In the genomic region with DNA sequence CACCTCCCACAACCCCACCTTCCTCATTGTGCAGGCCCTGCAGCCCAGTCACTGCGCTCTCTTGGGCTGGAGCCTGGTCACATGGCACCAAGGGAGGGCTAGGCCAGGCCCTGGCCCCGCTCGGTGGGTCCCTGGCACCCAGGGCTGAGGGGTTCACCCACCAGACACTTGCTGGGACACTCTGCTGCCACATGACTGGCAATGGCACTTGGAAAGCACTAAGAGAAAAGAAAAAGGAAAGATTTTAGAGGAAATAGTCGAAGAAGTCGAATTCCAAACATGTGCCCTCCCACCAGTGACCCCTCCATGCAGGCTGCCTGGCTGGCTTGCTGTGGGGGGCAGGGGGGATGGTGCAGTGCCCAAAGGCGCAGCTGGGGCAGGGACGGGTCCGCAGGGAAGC, we compare ENCODE assay signal across 35 cellular contexts. TPM values are rescaled to one million over a fixed set of nuclear protein-coding genes. Genes with fewer than 3 reads are reported as not detected.
"Had no signal": no experiment of that assay in that cellular context is flagged by ENCODE, and none has a peak within 500 bp of the region (broad histone marks: within the 10 kb centered on the region; RNA-seq: fewer than 3 reads in every experiment).

No MANE protein-coding gene starts in this region.

- H3K27me3 ChIP-seq: body of pancreas had no signal

- FAIRE-seq: colon had no signal

- H3K4me3 Mint-ChIP-seq: activated B cell treated with CpG ODN at 0.5 μM for 24 hours; activated CD8-positive, alpha-beta T cell treated with anti-CD3 and anti-CD28 coated beads for 36 hours; activated naive CD4-positive, alpha-beta T cell treated with anti-CD3 and anti-CD28 coated beads for 36 hours; activated naive CD4-positive, alpha-beta T cell treated with anti-CD3 and anti-CD28 coated beads, Interleukin-2, amount 50 U/mL, for 24 hours; activated naive CD8-positive, alpha-beta T cell treated with anti-CD3 and anti-CD28 coated beads for 36 hours; activated naive CD8-positive, alpha-beta T cell treated with anti-CD3 and anti-CD28 coated beads, Interleukin-2, amount 50 U/mL, for 24 hours; activated T-cell treated with anti-CD3 and anti-CD28 coated beads, Interleukin-2, amount 50 U/mL, for 4 hours; activated T-helper 17 cell treated with anti-CD3 and anti-CD28 coated beads, Interleukin-2, amount 50 U/mL, for 72 hours; effector memory CD8-positive, alpha-beta T cell; T-helper 17 cell; T-helper 2 cell treated with Interferon-gamma antibody and Interleukin-4, amounts not matched to agents 5 μg/mL and 100 μg/mL, for 36 hours had no signal

- H3K27me3 Mint-ChIP-seq: activated CD8-positive, alpha-beta T cell treated with anti-CD3 and anti-CD28 coated beads for 36 hours; activated naive CD4-positive, alpha-beta T cell treated with anti-CD3 and anti-CD28 coated beads, Interleukin-2, amount 50 U/mL, for 24 hours; activated naive CD8-positive, alpha-beta T cell treated with anti-CD3 and anti-CD28 coated beads for 36 hours; activated naive CD8-positive, alpha-beta T cell treated with anti-CD3 and anti-CD28 coated beads, Interleukin-2, amount 50 U/mL, for 24 hours had no signal

- H3K36me3 ChIP-seq: adrenal gland, esophagus muscularis mucosa, gastrocnemius medialis, WERI-Rb-1 had no signal

- H3K9me3 ChIP-seq: adrenal gland, body of pancreas, esophagus muscularis mucosa, gastrocnemius medialis had no signal

- H3K4me1 Mint-ChIP-seq: activated B cell treated with CpG ODN at 0.5 μM for 24 hours; activated naive CD4-positive, alpha-beta T cell treated with anti-CD3 and anti-CD28 coated beads, Interleukin-2, amount 50 U/mL, for 24 hours; activated naive CD8-positive, alpha-beta T cell treated with anti-CD3 and anti-CD28 coated beads for 36 hours; activated naive CD8-positive, alpha-beta T cell treated with anti-CD3 and anti-CD28 coated beads, Interleukin-2, amount 50 U/mL, for 24 hours; activated T-helper 17 cell treated with anti-CD3 and anti-CD28 coated beads, Interleukin-2, amount 50 U/mL, for 72 hours; T-helper 17 cell had no signal

- H3K36me3 Mint-ChIP-seq: activated naive CD4-positive, alpha-beta T cell treated with anti-CD3 and anti-CD28 coated beads, Interleukin-2, amount 50 U/mL, for 24 hours; activated naive CD8-positive, alpha-beta T cell treated with anti-CD3 and anti-CD28 coated beads for 36 hours had no signal

- H3K4me1 ChIP-seq: adrenal gland, esophagus muscularis mucosa, foreskin keratinocyte, gastrocnemius medialis had no signal

- ATAC-seq: activated CD4-positive, CD25-positive, alpha-beta regulatory T cell treated with anti-CD3 and anti-CD28 coated beads, Interleukin-2, amount 50 U/mL, for 24 hours; activated CD8-positive, alpha-beta T cell treated with anti-CD3 and anti-CD28 coated beads for 36 hours; activated naive CD8-positive, alpha-beta T cell treated with anti-CD3 and anti-CD28 coated beads, Interleukin-2, amount 50 U/mL, for 24 hours; activated T-cell treated with anti-CD3 and anti-CD28 coated beads, Interleukin-2, amount 50 U/mL, for 4 hours; activated T-helper 17 cell treated with anti-CD3 and anti-CD28 coated beads, Interleukin-2, amount 50 U/mL, for 72 hours; body of pancreas; effector memory CD8-positive, alpha-beta T cell; foreskin keratinocyte; gastrocnemius medialis; T-helper 17 cell had no signal

- H3K27ac ChIP-seq: adrenal gland, body of pancreas, esophagus muscularis mucosa, foreskin keratinocyte, gastrocnemius medialis, WERI-Rb-1 had no signal

- DNase-seq: activated B cell treated with CpG ODN at 0.5 μM for 24 hours; activated CD4-positive, alpha-beta T cell treated with anti-CD3 and anti-CD28 coated beads for 48 hours; activated CD4-positive, alpha-beta T cell treated with anti-CD3 and anti-CD28 coated beads, Interleukin-2, amount 50 U/mL, for 1 hour; activated CD4-positive, alpha-beta T cell treated with anti-CD3 and anti-CD28 coated beads, Interleukin-2, amount 50 U/mL, for 48 hours; activated CD8-positive, alpha-beta memory T cell treated with anti-CD3 and anti-CD28 coated beads for 24 hours; activated CD8-positive, alpha-beta T cell treated with anti-CD3 and anti-CD28 coated beads for 36 hours; activated effector memory CD4-positive, alpha-beta T cell treated with Interleukin-2 at 50 U/mL for 16 hours; activated naive CD4-positive, alpha-beta T cell treated with anti-CD3 and anti-CD28 coated beads for 36 hours; activated naive CD8-positive, alpha-beta T cell treated with anti-CD3 and anti-CD28 coated beads for 36 hours; activated naive CD8-positive, alpha-beta T cell treated with anti-CD3 and anti-CD28 coated beads, Interleukin-2, amount 50 U/mL, for 24 hours; activated T-cell treated with anti-CD3 and anti-CD28 coated beads, Interleukin-2, amount 50 U/mL, for 4 hours; adrenal gland; amygdala; aorta; body of pancreas; caudate nucleus; cortex of kidney; dermis blood vessel endothelial cell; effector CD4-positive, alpha-beta T cell; effector memory CD8-positive, alpha-beta T cell; erythroblast; foreskin keratinocyte; gastrocnemius medialis; glutamatergic neuron; T-helper 1 cell; T-helper 17 cell; T1000; WERI-Rb-1 had no signal

- H3K9me3 Mint-ChIP-seq: activated B cell treated with CpG ODN at 0.5 μM for 24 hours; activated CD8-positive, alpha-beta T cell treated with anti-CD3 and anti-CD28 coated beads for 36 hours; activated naive CD4-positive, alpha-beta T cell treated with anti-CD3 and anti-CD28 coated beads for 36 hours; activated naive CD4-positive, alpha-beta T cell treated with anti-CD3 and anti-CD28 coated beads, Interleukin-2, amount 50 U/mL, for 24 hours; activated naive CD8-positive, alpha-beta T cell treated with anti-CD3 and anti-CD28 coated beads for 36 hours; activated naive CD8-positive, alpha-beta T cell treated with anti-CD3 and anti-CD28 coated beads, Interleukin-2, amount 50 U/mL, for 24 hours; activated T-cell treated with anti-CD3 and anti-CD28 coated beads, Interleukin-2, amount 50 U/mL, for 4 hours; activated T-helper 17 cell treated with anti-CD3 and anti-CD28 coated beads, Interleukin-2, amount 50 U/mL, for 72 hours; effector memory CD8-positive, alpha-beta T cell; T-helper 2 cell treated with Interferon-gamma antibody and Interleukin-4, amounts not matched to agents 5 μg/mL and 100 μg/mL, for 36 hours had no signal

- H3K4me3 ChIP-seq: adrenal gland, body of pancreas, esophagus muscularis mucosa, gastrocnemius medialis had no signal

- H3K27ac Mint-ChIP-seq: activated B cell treated with CpG ODN at 0.5 μM for 24 hours; activated CD8-positive, alpha-beta T cell treated with anti-CD3 and anti-CD28 coated beads for 36 hours; activated naive CD4-positive, alpha-beta T cell treated with anti-CD3 and anti-CD28 coated beads for 36 hours; activated naive CD4-positive, alpha-beta T cell treated with anti-CD3 and anti-CD28 coated beads, Interleukin-2, amount 50 U/mL, for 24 hours; activated naive CD8-positive, alpha-beta T cell treated with anti-CD3 and anti-CD28 coated beads for 36 hours; activated naive CD8-positive, alpha-beta T cell treated with anti-CD3 and anti-CD28 coated beads, Interleukin-2, amount 50 U/mL, for 24 hours; activated T-helper 17 cell treated with anti-CD3 and anti-CD28 coated beads, Interleukin-2, amount 50 U/mL, for 72 hours; effector memory CD8-positive, alpha-beta T cell; T-helper 2 cell treated with Interferon-gamma antibody and Interleukin-4, amounts not matched to agents 5 μg/mL and 100 μg/mL, for 36 hours had no signal

RNA-seq across cellular contexts. Expression of a gene that starts 12.3 kb away (rescaled TPM):
- total RNA-seq: activated B cell treated with CpG ODN at 0.5 μM for 24 hours; activated CD8-positive, alpha-beta T cell treated with anti-CD3 and anti-CD28 coated beads for 36 hours; activated naive CD4-positive, alpha-beta T cell treated with anti-CD3 and anti-CD28 coated beads for 36 hours; activated naive CD8-positive, alpha-beta T cell treated with anti-CD3 and anti-CD28 coated beads for 36 hours; activated T-cell treated with anti-CD3 and anti-CD28 coated beads, Interleukin-2, amount 50 U/mL, for 4 hours; activated T-helper 17 cell treated with anti-CD3 and anti-CD28 coated beads, Interleukin-2, amount 50 U/mL, for 72 hours; adrenal gland; aorta; body of pancreas; chondrocyte; dermis blood vessel endothelial cell; esophagus muscularis mucosa; foreskin keratinocyte; gastrocnemius medialis; T-helper 17 cell had no signal
- polyA plus RNA-seq: adrenal gland, aorta, foreskin keratinocyte had no signal

RNA-seq across cellular contexts. Expression of a gene that starts 14.9 kb away (rescaled TPM):
- total RNA-seq: activated B cell treated with CpG ODN at 0.5 μM for 24 hours, adrenal gland, body of pancreas, dermis blood vessel endothelial cell, foreskin keratinocyte had no signal
- polyA plus RNA-seq: foreskin keratinocyte had no signal

RNA-seq across cellular contexts. Expression of a gene that starts 19.4 kb away (rescaled TPM):
- total RNA-seq: activated B cell treated with CpG ODN at 0.5 μM for 24 hours; activated naive CD4-positive, alpha-beta T cell treated with anti-CD3 and anti-CD28 coated beads for 36 hours; activated T-cell treated with anti-CD3 and anti-CD28 coated beads, Interleukin-2, amount 50 U/mL, for 4 hours; activated T-helper 17 cell treated with anti-CD3 and anti-CD28 coated beads, Interleukin-2, amount 50 U/mL, for 72 hours; T-helper 17 cell had no signal

RNA-seq across cellular contexts. Expression of a gene that starts 57.8 kb away (rescaled TPM):
- total RNA-seq: activated naive CD8-positive, alpha-beta T cell treated with anti-CD3 and anti-CD28 coated beads for 36 hours; adrenal gland; aorta; body of pancreas; esophagus muscularis mucosa; foreskin keratinocyte; gastrocnemius medialis; T-helper 17 cell had no signal
- polyA plus RNA-seq: adrenal gland, foreskin keratinocyte had no signal
